ENCODE assay signal across 1 cellular context in genomic region chr4:126404549-126404948, GRCh38.
TF ChIP-seq lines count a peak whose summit lies in the region.

No MANE protein-coding gene starts in this region.

TF ChIP-seq in IMR-90, 13 proteins besides CTCF, POLR2A, EP300 and RAD21:
- TF ChIP-seq NFE2L2 (IDR thresholded peaks at IDR 0.05; ENCODE audit: low read depth, low read length) (no peak), USF2 (IDR thresholded peaks at IDR 0.05; ENCODE audit: low read depth, low read length) (no peak), MAFK (IDR thresholded peaks at IDR 0.05; ENCODE audit: low read depth, low read length) (no peak)
